ENCODE assay signal across 8 cellular contexts in the genomic region with DNA sequence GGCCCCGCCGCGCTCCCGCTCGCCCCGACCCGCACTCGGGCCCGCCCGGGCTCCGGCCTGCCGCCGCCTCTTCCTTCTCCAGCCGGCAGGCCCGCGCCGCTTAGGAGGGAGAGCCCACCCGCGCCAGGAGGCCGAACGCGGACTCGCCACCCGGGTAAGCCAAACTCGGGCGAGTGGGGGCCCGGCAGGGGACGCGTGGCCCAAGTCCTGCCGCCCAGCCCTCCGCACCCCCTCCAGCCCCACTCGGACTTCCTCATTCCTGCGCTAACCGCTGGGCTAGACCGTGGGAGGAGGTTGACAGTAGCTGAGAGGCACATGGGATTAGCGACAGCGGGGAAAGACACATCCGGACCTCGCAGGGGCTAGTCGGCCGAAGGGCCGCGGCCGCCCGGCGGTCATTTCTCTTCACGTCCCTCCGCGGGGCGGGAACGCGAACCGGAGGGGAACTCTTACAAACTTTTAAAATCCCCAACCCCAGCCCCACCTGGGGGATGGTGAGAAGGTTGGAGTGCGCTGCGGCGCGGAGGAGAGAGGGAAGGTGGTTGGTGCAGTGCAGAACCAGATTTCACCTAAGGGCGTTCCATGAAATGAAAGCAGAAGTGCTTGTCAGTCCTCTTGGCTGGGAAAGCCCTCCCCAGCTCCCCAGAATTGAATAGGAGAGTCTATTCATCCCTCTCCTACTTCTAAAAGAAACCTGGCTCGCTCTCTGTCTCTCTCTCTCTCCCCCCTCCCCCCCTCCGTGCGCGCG. TPM values are rescaled to one million over a fixed set of nuclear protein-coding genes. Genes with fewer than 3 reads are reported as not detected.
DNase-seq lines count a peak whose midpoint lies in the region; ATAC-seq, FAIRE-seq and TF ChIP-seq lines count a peak whose summit lies in the region.

No MANE protein-coding gene starts in this region.

- TF ChIP-seq CTCF in BE2C (IDR thresholded peaks at IDR 0.05; ENCODE audit: low read depth, low read length) (no peak; the same call in 1 of the 2 replicates), H1 (IDR thresholded peaks at IDR 0.05; ENCODE audit: control extremely low read depth in 1 of 3, insufficient read depth in 1 of 3, low read depth in 1 of 3, low read length in 3 of 3) (no peak)

- 2% methylated on average over 35 of the region's 63 CpGs; no CpG with 5 or more reads in 1 of the 2 experiments for WGBS in H1 (ENCODE audit: extremely low coverage in 1 of 2, insufficient coverage in 1 of 2, insufficient read length in 1 of 2, insufficient replicate concordance in 2 of 2, low coverage in 1 of 2, low lambda C conversion rate in 2 of 2, missing lambda C conversion rate in 1 of 2), 2 experiments

- TF ChIP-seq POLR2A in GM19193 (IDR thresholded peaks at IDR 0.05; ENCODE audit: extremely low read depth, insufficient read depth, insufficient read length) (peak; percentile 49), H1 (IDR thresholded peaks at IDR 0.05; ENCODE audit: control extremely low read depth in 1 of 2, low read depth in 2 of 2, low read length in 2 of 2) (no peak)

- no peak overlapping the region for H2BK20ac ChIP-seq in H1 (ENCODE audit: low read length)

- POLR2A ChIA-PET in H1 (lab: Charles Lee; ENCODE audit: partially characterized antibody), result interaction anchor here (1.5 kb wide), 1 partner anchor 326 kb away, joined by 7 read pairs; the partner anchor contains the start of gene UBE2D3

- H3K23ac ChIP-seq in H1 (ENCODE audit: insufficient read length), result no peak overlapping the region

- H3K9ac ChIP-seq in H1 (replicated peaks in 1 of 4; ENCODE audit: extremely low read depth in 1 of 4, low read depth in 3 of 4, low read length in 3 of 4), result peak overlapping the region in 3 of 4 experiments; percentile 39 to 80 (median 60); a peak in 5 of 7 replicates

- H2BK5ac ChIP-seq in H1 (ENCODE audit: low read depth, low read length), result no peak overlapping the region

- peaks cover 5% of the 10 kb centered on the region; the same call in 1 of the 2 replicates for H3K23me2 ChIP-seq in H1 (ENCODE audit: low read depth, low read length)

- H4K91ac ChIP-seq in H1 (replicated peaks; ENCODE audit: insufficient read length, low read length), result no peak overlapping the region

- no peak overlapping the region for H2AK5ac ChIP-seq in H1 (ENCODE audit: low read depth, low read length)

- H2BK12ac ChIP-seq in H1 (ENCODE audit: low read depth, low read length), result peak overlapping the region; percentile 86; the same call in 1 of the 2 replicates

- no peaks in the 10 kb centered on the region for H3K79me1 ChIP-seq in H1 (ENCODE audit: low read depth, low read length)

- peak overlapping the region; percentile 82 to 87 for H3K4me2 ChIP-seq in H1 (ENCODE audit: insufficient read depth in 1 of 2, low read depth in 2 of 2, low read length in 2 of 2)

- H2BK15ac ChIP-seq in H1 (ENCODE audit: low read length), result no peak overlapping the region

- no peaks in the 10 kb centered on the region for H4K20me1 ChIP-seq in H1 (replicated peaks in 1 of 2; ENCODE audit: control insufficient read depth in 1 of 2, insufficient read depth in 2 of 2, low read length in 2 of 2)

- FAIRE-seq in H1 (lab: Jason Lieb, UNC), result no peak

- no peak overlapping the region for H3K14ac ChIP-seq in H1 (ENCODE audit: insufficient read length)

- peak overlapping the region; percentile 65 for H4K8ac ChIP-seq in H1 (ENCODE audit: extremely low read depth, insufficient read depth, low read length)

- ATAC-seq in HG03354 (IDR thresholded peaks at IDR 0.05; ENCODE audit: poor library complexity, severe bottlenecking, unreplicated experiment), result peak; percentile 57

- peak overlapping the region; percentile 86 for H2AFZ ChIP-seq in H1 (ENCODE audit: low read length)

- H3K4me3 ChIP-seq in BE2C (ENCODE audit: low read depth, low read length) (peak overlapping the region; percentile 93), H1 (ENCODE audit: extremely low read depth in 1 of 4, insufficient read depth in 2 of 4, low read depth in 3 of 4, low read length in 4 of 4) (peak overlapping the region; percentile 61 to 96 (median 78))

- no peak overlapping the region for H3K27ac ChIP-seq in H1 (ENCODE audit: low read depth, low read length)

- peak overlapping the region; percentile 16 for H3K4ac ChIP-seq in H1 (replicated peaks; ENCODE audit: insufficient read length, low read depth, low read length)

- CTCF ChIA-PET in H1 (lab: Charles Lee; ENCODE audit: partially characterized antibody), result interaction anchor here (1.0 kb wide), 1 partner anchor 9 kb away, joined by 3 read pairs; no protein-coding TSS in a partner anchor

- H3K36me3 ChIP-seq in BE2C (no peaks in the 10 kb centered on the region), H1 (ENCODE audit: control insufficient read depth in 2 of 4, insufficient read depth in 4 of 4, low read length in 3 of 4) (no peaks in the 10 kb centered on the region)

- H3K18ac ChIP-seq in H1 (ENCODE audit: extremely low read depth, low read length), result peak overlapping the region; percentile 62

- no peaks in the 10 kb centered on the region for H3K79me2 ChIP-seq in H1 (ENCODE audit: control insufficient read depth in 1 of 2, insufficient read depth in 2 of 2, low read length in 2 of 2)

- H3K4me1 ChIP-seq in BE2C (no peaks in the 10 kb centered on the region), H1 (replicated peaks in 1 of 4; ENCODE audit: control insufficient read depth in 3 of 4, insufficient read depth in 4 of 4, low read length in 3 of 4) (no peaks in the 10 kb centered on the region)

- H3K9me3 ChIP-seq in BE2C, result no peaks in the 10 kb centered on the region
- H3K9me3 ChIP-seq in H1 (ENCODE audit: insufficient read depth in 2 of 2, low read depth in 1 of 2, low read length in 1 of 2), result no peaks in the 10 kb centered on the region

- no peaks in the 10 kb centered on the region for H3K27me3 ChIP-seq in BE2C
- peaks cover 0 to 6% (median 4%) of the 10 kb centered on the region in 4 experiments; a peak in 2 of 7 replicates for H3K27me3 ChIP-seq in H1 (replicated peaks in 1 of 4; ENCODE audit: control insufficient read depth in 3 of 4, extremely low read depth in 1 of 4, insufficient read depth in 3 of 4, low read length in 3 of 4)

- H3K56ac ChIP-seq in H1 (replicated peaks; ENCODE audit: insufficient read length, low read depth, low read length), result peak overlapping the region; percentile 53

- H4K5ac ChIP-seq in H1 (ENCODE audit: insufficient read length, low read depth, low read length), result no peak overlapping the region

- no peak for TF ChIP-seq EP300 in H1 (IDR thresholded peaks at IDR 0.05; ENCODE audit: borderline replicate concordance in 1 of 2, low read depth in 2 of 2, low read length in 2 of 2)

- TF ChIP-seq RAD21 in H1 (IDR thresholded peaks at IDR 0.05 in 1 of 2, conservative IDR thresholded peaks at IDR 0.05 in 1 of 2; ENCODE audit: low read depth in 2 of 2, low read length in 2 of 2), result no peak

- DNase-seq in BE2C (peak; percentile 58), NCI-H82 treated with DMSO at 0.1 percent for 48 hours (lab: John Stamatoyannopoulos, UW; ENCODE audit: unreplicated experiment) (peak; percentile 49), H1 (ENCODE audit: low read depth in 1 of 2, low spot score in 2 of 2) (no peak), mesenteric fat pad (ENCODE audit: low spot score) (peak; percentile 93)
- DNase-seq in activated CD8-positive, alpha-beta memory T cell treated with anti-CD3 and anti-CD28 coated beads for 48 hours (ENCODE audit: low read depth in 2 of 3, low spot score in 2 of 3), result peak in 2 of 3 experiments; percentile 28 to 35
- DNase-seq in stimulated activated CD8-positive, alpha-beta memory T cell treated with anti-CD3 and anti-CD28 coated beads, Interleukin-2, amount 100 ng/mL, for 48 hours (ENCODE audit: low read depth in 2 of 2), result peak; percentile 30 to 36

- no peak overlapping the region for H2BK120ac ChIP-seq in H1 (replicated peaks; ENCODE audit: low read depth, low read length)

TF ChIP-seq in H1, 55 proteins besides CTCF, POLR2A, EP300 and RAD21 (continues in another document):
- TF ChIP-seq ATF2 (IDR thresholded peaks at IDR 0.05; ENCODE audit: low read length) (0 out of 2 replicates have a peak, but pooled peaks have one; percentile 40), RFX5 (IDR thresholded peaks at IDR 0.05; ENCODE audit: borderline replicate concordance, low read depth, low read length) (no peak), CBX5 (IDR thresholded peaks at IDR 0.05; ENCODE audit: low read depth, low read length) (no peak), NANOG (IDR thresholded peaks at IDR 0.05; ENCODE audit: insufficient read depth, low read depth, low read length, poor library complexity, severe bottlenecking) (no peak), CHD1 (IDR thresholded peaks at IDR 0.05; ENCODE audit: low read depth, low read length) (no peak; the same call in 1 of the 2 replicates), EZH2 (IDR thresholded peaks at IDR 0.05; ENCODE audit: low read depth, low read length, severe bottlenecking) (no peak), BACH1 (IDR thresholded peaks at IDR 0.05; ENCODE audit: low read length) (0 out of 2 replicates have a peak, but pooled peaks have one; percentile 47), TEAD4 (IDR thresholded peaks at IDR 0.05; ENCODE audit: low read depth, low read length) (peak; percentile 20; the same call in 1 of the 2 replicates), TCF12 (IDR thresholded peaks at IDR 0.05; ENCODE audit: low read depth, low read length) (no peak), RNF2 (IDR thresholded peaks at IDR 0.05; ENCODE audit: borderline replicate concordance, low read depth, low read length, missing control alignments, poor library complexity, severe bottlenecking) (peak; percentile 30)

RNA-seq across cellular contexts. Expression of gene NFKB1, which starts 0.7 kb away (rescaled TPM):
- 11.9 TPM for polyA plus RNA-seq in BE2C (2012; ENCODE audit: insufficient read depth, insufficient read length, low read depth)
- 6.2 and 6.8 TPM in 2 replicates for total RNA-seq in H1 (2021; fragmentation: NEBNext Ultra II Directional; extraction: Animal tissue kit (Norgen Biotek cat#: 25700))
- 2.4 and 2.9 TPM in 2 replicates for polyA plus RNA-seq in H1 (2011; rRNA removed)
- polyA plus RNA-seq in H1 (2011; cell fraction: cytosol; rRNA removed), result 2.8 TPM
- 3.1 TPM for polyA plus RNA-seq in H1 (2011; cell fraction: nucleus; rRNA removed)
- polyA plus RNA-seq in H1 (2012, experiment 1 of 2), result 4.7 to 5.3 TPM (median 5.0 TPM) in 4 replicates
- polyA plus RNA-seq in H1 (2012, experiment 2 of 2), result 2.0 TPM
- polyA plus RNA-seq in H1 (2013, experiment 1 of 2), result 3.2 TPM
- polyA plus RNA-seq in H1 (2013, experiment 2 of 2), result 3.7 TPM
- 4.4 and 6.4 TPM in 2 replicates for polyA minus RNA-seq in H1 (2011; rRNA and poly(A)+ RNA removed)
- 4.0 TPM for polyA minus RNA-seq in H1 (2011; cell fraction: cytosol; rRNA and poly(A)+ RNA removed)
- polyA minus RNA-seq in H1 (2011; cell fraction: nucleus; rRNA and poly(A)+ RNA removed), result 2.8 TPM
- total RNA-seq in mesenteric fat pad, result 55.5 TPM

Comparison
In these comparisons a context has a peak if more than half of its experiments do, and no peak if none do; other contexts are left out.
1. DNase-seq: peak in BE2C (single experiment), NCI-H82 treated with DMSO at 0.1 percent for 48 hours (single experiment), activated CD8-positive, alpha-beta memory T cell treated with anti-CD3 and anti-CD28 coated beads for 48 hours (2 of 3), mesenteric fat pad (single experiment) and stimulated activated CD8-positive, alpha-beta memory T cell treated with anti-CD3 and anti-CD28 coated beads, Interleukin-2, amount 100 ng/mL, for 48 hours (2 of 2); none in H1 (0 of 2).